Comparison of ENCODE assay signal across 8 cellular contexts in the genomic region with DNA sequence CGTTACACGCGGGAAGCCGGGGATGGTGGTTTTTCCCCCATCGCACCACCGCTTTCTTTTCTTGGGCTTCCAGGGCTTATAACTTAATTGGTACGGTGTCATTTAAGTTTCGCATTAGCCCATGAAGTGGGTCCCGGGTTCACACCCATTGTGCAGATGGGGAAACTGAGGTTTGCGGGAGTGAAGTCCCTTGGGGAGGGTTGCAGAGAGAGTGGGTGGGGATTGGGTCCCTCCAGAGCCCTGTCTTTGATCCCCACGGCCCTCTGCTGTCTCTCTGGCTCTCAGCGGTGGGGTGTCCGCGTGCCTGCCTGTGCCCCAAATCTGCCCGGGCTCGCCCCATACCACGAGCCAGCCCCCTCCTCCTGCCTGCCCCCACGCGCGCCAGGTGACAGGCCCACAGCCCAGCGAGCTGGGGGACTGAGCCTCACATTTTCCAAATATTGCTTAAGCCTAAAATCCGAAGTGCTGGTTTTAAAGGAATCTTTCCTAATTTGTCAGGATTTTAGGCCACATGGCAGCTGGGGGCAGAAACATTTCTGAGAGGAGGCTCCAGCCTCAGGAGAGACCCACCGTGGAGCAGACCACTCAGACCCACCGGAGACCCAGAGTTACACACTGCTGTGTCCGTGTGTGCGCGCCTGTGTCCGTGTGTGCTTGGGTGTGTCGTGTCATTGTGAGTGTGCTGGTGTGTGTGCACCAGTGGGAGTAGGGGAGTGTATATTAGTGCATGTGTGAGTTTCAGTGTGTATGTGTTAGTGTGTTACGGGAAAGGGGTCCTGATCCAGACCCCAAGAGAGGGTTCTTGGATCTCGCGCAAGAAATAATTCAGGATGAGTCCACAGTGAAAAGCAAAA.
DNase-seq lines count a peak whose midpoint lies in the region; ATAC-seq, FAIRE-seq and TF ChIP-seq lines count a peak whose summit lies in the region.

No MANE protein-coding gene starts in this region.

- H3K9me3 ChIP-seq in A549 = no peaks in the 10 kb centered on the region
- H3K9me3 ChIP-seq in NT2/D1 (ENCODE audit: insufficient read depth, low read length) = no peaks in the 10 kb centered on the region
- H3K9me3 ChIP-seq in esophagus (ENCODE audit: control insufficient read depth in 2 of 2, insufficient read depth in 1 of 2, low read depth in 1 of 2, low read length in 1 of 2) = no peaks in the 10 kb centered on the region
- H3K9me3 ChIP-seq in osteoblast (ENCODE audit: low read depth, low read length) = no peaks in the 10 kb centered on the region

- H4K20me1 ChIP-seq in osteoblast (ENCODE audit: insufficient read depth, low read length) = no peaks in the 10 kb centered on the region

- ATAC-seq in A549 (no peak), HG02623 (IDR thresholded peaks at IDR 0.05; ENCODE audit: unreplicated experiment) (no peak)

- DNase-seq in A549 (ENCODE audit: low read depth in 1 of 2, low spot score in 1 of 2) (no peak), NT2/D1 (ENCODE audit: low read depth, low spot score) (no peak), osteoblast (ENCODE audit: insufficient read length, low spot score, missing footprints) (no peak), mucosa of gallbladder (ENCODE audit: low spot score) (no peak), COR-L47 (lab: John Stamatoyannopoulos, UW) (no peak)
- no peak for DNase-seq in stimulated activated naive CD4-positive, alpha-beta T cell treated with Interleukin-2 at 50 U/mL for 16 hours (lab: John Stamatoyannopoulos, UW)

- H3K27ac ChIP-seq in A549 = peak overlapping the region; percentile 99 to 100
- H3K27ac ChIP-seq in esophagus (ENCODE audit: low read depth in 2 of 2, low read length in 1 of 2) = peak overlapping the region; percentile 11 to 20
- peak overlapping the region; percentile 0 for H3K27ac ChIP-seq in osteoblast (ENCODE audit: low read depth, low read length)

- 90% methylated on average over 29 of the region's 32 CpGs for WGBS in A549 (ENCODE audit: missing lambda C conversion rate)
- WGBS in esophagus, 2 donors = 53 to 63% methylated on average over 32 of the region's 32 CpGs

- H3K9ac ChIP-seq in NT2/D1 (ENCODE audit: insufficient read length, low read depth) = peak overlapping the region; percentile 66

- H3K4me1 ChIP-seq in A549 (peaks cover 55% of the 10 kb centered on the region), NT2/D1 (ENCODE audit: insufficient read depth, insufficient read length) (peaks cover 37% of the 10 kb centered on the region), esophagus (ENCODE audit: control insufficient read depth in 2 of 2, insufficient read depth in 2 of 2, low read length in 1 of 2) (peaks cover 10 to 32% of the 10 kb centered on the region in 2 donors), osteoblast (ENCODE audit: insufficient read depth, low read length) (peaks cover 54% of the 10 kb centered on the region)

- FAIRE-seq in A549 (lab: Jason Lieb, UNC) = no peak

- H3K79me2 ChIP-seq in osteoblast (ENCODE audit: insufficient read depth, low read length) = no peaks in the 10 kb centered on the region

- no peak for TF ChIP-seq CTCF in A549 (IDR thresholded peaks at IDR 0.05)
- no peak for TF ChIP-seq CTCF in osteoblast (IDR thresholded peaks at IDR 0.05; ENCODE audit: extremely low read depth, low read depth, low read length)

- H3K36me3 ChIP-seq in NT2/D1 (ENCODE audit: insufficient read depth, insufficient read length, low read length) (no peaks in the 10 kb centered on the region), esophagus (ENCODE audit: control insufficient read depth in 2 of 2, insufficient read depth in 2 of 2, low read length in 1 of 2) (peaks cover 0 to 8% of the 10 kb centered on the region in 2 donors), osteoblast (ENCODE audit: insufficient read depth, low read length) (peaks cover 5% of the 10 kb centered on the region)

- CTCF ChIA-PET in A549 (lab: Yijun Ruan, JAX) = interaction anchor here (1.6 kb wide), 1 partner anchor 198 kb away, joined by 4 read pairs; no protein-coding TSS in a partner anchor

- TF ChIP-seq EP300 in A549 (IDR thresholded peaks at IDR 0.05) = no peak

- H3K4me3 ChIP-seq in A549 = no peak overlapping the region
- peak overlapping the region; percentile 29 for H3K4me3 ChIP-seq in NT2/D1 (ENCODE audit: insufficient read length, low read depth)
- peak overlapping the region; percentile 38 to 42 for H3K4me3 ChIP-seq in esophagus (ENCODE audit: low read depth in 1 of 2, low read length in 2 of 2)
- H3K4me3 ChIP-seq in osteoblast (ENCODE audit: insufficient read depth, low read length) = peak overlapping the region; percentile 63

- H3K27me3 ChIP-seq in NT2/D1 (ENCODE audit: insufficient read depth, insufficient read length) (no peaks in the 10 kb centered on the region), esophagus (ENCODE audit: control insufficient read depth in 1 of 2, insufficient read depth in 2 of 2, low read length in 2 of 2) (no peaks in the 10 kb centered on the region), osteoblast (ENCODE audit: insufficient read depth, low read length) (no peaks in the 10 kb centered on the region)

- no peak overlapping the region for H3K4me2 ChIP-seq in A549
- peak overlapping the region; percentile 77 for H3K4me2 ChIP-seq in osteoblast (ENCODE audit: insufficient read depth, low read length)

- no peak for TF ChIP-seq RAD21 in A549 (conservative IDR thresholded peaks at IDR 0.05 in 1 of 2, IDR thresholded peaks at IDR 0.05 in 1 of 2)

- POLR2A ChIA-PET in A549 (lab: Yijun Ruan, JAX) = no interaction called here

- peak overlapping the region; percentile 42 for H2AFZ ChIP-seq in osteoblast (ENCODE audit: low read length)

- TF ChIP-seq POLR2A in A549 (IDR thresholded peaks at IDR 0.05; ENCODE audit: low read length) = no peak

TF ChIP-seq in A549, 52 proteins besides CTCF, POLR2A, EP300 and RAD21:
- TF ChIP-seq CEBPB (IDR thresholded peaks at IDR 0.05) = no peak
- TF ChIP-seq ZFP36 (IDR thresholded peaks at IDR 0.05; ENCODE audit: borderline replicate concordance, partially characterized antibody) = no peak
- no peak for TF ChIP-seq NFE2L2 (conservative IDR thresholded peaks at IDR 0.05; ENCODE audit: low read length)
- no peak for TF ChIP-seq EHMT2 (IDR thresholded peaks at IDR 0.05; ENCODE audit: low read depth)
- TF ChIP-seq MAFK (IDR thresholded peaks at IDR 0.05; ENCODE audit: partially characterized antibody) = no peak
- TF ChIP-seq MAZ (IDR thresholded peaks at IDR 0.05; ENCODE audit: borderline replicate concordance, low read depth, low read length) = no peak
- no peak for TF ChIP-seq GATA3 (IDR thresholded peaks at IDR 0.05; ENCODE audit: borderline replicate concordance)
- TF ChIP-seq, protein P1, sequence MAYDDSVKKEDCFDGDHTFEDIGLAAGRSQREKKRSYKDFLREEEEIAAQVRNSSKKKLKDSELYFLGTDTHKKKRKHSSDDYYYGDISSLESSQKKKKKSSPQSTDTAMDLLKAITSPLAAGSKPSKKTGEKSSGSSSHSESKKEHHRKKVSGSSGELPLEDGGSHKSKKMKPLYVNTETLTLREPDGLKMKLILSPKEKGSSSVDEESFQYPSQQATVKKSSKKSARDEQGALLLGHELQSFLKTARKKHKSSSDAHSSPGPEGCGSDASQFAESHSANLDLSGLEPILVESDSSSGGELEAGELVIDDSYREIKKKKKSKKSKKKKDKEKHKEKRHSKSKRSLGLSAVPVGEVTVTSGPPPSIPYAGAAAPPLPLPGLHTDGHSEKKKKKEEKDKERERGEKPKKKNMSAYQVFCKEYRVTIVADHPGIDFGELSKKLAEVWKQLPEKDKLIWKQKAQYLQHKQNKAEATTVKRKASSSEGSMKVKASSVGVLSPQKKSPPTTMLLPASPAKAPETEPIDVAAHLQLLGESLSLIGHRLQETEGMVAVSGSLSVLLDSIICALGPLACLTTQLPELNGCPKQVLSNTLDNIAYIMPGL (CRISPR knock-in tag; IDR thresholded peaks at IDR 0.05; ENCODE audit: borderline replicate concordance) = no peak
- no peak for TF ChIP-seq RCOR1 (IDR thresholded peaks at IDR 0.05; ENCODE audit: low read depth, low read length)
- TF ChIP-seq ESRRA (IDR thresholded peaks at IDR 0.05; ENCODE audit: borderline replicate concordance, low read length) = no peak
- TF ChIP-seq, protein P2, sequence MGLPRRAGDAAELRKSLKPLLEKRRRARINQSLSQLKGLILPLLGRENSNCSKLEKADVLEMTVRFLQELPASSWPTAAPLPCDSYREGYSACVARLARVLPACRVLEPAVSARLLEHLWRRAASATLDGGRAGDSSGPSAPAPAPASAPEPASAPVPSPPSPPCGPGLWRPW (IDR thresholded peaks at IDR 0.05) = no peak
- TF ChIP-seq, protein P3, sequence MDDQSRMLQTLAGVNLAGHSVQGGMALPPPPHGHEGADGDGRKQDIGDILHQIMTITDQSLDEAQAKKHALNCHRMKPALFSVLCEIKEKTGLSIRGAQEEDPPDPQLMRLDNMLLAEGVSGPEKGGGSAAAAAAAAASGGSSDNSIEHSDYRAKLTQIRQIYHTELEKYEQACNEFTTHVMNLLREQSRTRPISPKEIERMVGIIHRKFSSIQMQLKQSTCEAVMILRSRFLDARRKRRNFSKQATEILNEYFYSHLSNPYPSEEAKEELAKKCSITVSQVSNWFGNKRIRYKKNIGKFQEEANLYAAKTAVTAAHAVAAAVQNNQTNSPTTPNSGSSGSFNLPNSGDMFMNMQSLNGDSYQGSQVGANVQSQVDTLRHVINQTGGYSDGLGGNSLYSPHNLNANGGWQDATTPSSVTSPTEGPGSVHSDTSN (IDR thresholded peaks at IDR 0.05) = no peak
- TF ChIP-seq, protein P4, sequence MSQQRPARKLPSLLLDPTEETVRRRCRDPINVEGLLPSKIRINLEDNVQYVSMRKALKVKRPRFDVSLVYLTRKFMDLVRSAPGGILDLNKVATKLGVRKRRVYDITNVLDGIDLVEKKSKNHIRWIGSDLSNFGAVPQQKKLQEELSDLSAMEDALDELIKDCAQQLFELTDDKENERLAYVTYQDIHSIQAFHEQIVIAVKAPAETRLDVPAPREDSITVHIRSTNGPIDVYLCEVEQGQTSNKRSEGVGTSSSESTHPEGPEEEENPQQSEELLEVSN (IDR thresholded peaks at IDR 0.05; ENCODE audit: borderline replicate concordance, low read depth) = no peak
- TF ChIP-seq RNF2 (IDR thresholded peaks at IDR 0.05; ENCODE audit: borderline replicate concordance, low read depth) = no peak
- no peak for TF ChIP-seq ZC3H11A (IDR thresholded peaks at IDR 0.05)
- no peak for TF ChIP-seq POLR2AphosphoS2 (conservative IDR thresholded peaks at IDR 0.05; ENCODE audit: low read length)
- TF ChIP-seq RARB (CRISPR knock-in tag; IDR thresholded peaks at IDR 0.05) = no peak
- no peak for TF ChIP-seq MYC (IDR thresholded peaks at IDR 0.05; ENCODE audit: borderline replicate concordance, low read length)
- no peak for TF ChIP-seq ZNF302 (CRISPR knock-in tag; IDR thresholded peaks at IDR 0.05)
- no peak for TF ChIP-seq HOXB13 (CRISPR knock-in tag; IDR thresholded peaks at IDR 0.05; ENCODE audit: low read depth)

Comparison
In these comparisons a context has a peak if more than half of its experiments do, and no peak if none do; other contexts are left out.
1. H3K27ac ChIP-seq: peak in every context shown above with its lines; median percentile 100 in A549; 16 in esophagus; 0 in osteoblast.